1 cellular context compared by ENCODE assay signal in the genomic region with DNA sequence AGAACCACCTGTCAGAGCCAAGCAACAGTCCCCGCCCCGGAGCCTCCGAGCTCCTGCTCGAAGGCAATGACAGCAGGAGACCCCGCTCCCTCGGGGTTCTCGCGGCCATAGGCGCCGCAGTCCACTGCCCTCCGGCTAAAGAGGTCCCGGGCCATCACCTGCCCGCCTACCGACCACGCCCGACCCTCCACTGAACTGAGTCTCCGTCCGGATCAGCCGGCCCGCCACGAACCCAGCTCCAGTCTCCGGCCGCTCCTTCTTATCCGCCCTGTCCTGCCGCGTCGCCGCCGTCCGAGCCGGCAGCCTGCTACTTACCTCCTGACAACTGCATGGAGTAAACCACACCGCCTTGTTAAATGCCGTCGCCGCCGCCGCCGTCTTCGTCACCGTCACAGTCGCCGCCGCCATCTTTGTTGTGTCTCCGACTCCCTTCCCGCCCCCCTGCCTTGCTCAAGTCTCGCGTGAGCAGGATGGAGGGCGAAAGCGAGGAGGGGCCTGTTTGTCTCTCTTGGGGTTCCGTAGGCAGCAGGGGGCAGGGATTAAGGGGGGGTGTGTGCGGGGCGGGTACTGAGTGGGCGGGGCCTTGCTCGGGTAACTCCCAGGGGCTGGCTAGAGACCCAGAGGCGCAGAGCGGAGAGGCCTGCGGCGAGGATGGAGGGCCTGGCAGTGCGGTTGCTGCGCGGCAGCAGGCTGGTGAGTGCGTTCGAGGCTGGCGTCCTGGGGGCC.
A peak's percentile ranks its signal among the peaks of the same experiment; 100 is the strongest.
TF ChIP-seq lines count a peak whose summit lies in the region.

Gene ACADSB (plus strand): TSS at position 628 of the 726 bp plus-strand sequence. CDS start 24 bp downstream, at position 652.
Gene IKZF5 (minus strand): TSS at position 417 of the 726 bp plus-strand sequence. CDS start 10,170 bp downstream, outside the sequence.

TF ChIP-seq in HepG2, 621 proteins besides CTCF, POLR2A, EP300 and RAD21 (continued from another document and continues in another):
- TF ChIP-seq FOXO4 (CRISPR knock-in tag; conservative IDR thresholded peaks at IDR 0.05) (0 out of 2 replicates have a peak, but pooled peaks have one; percentile 49), TFE3 (CRISPR knock-in tag; IDR thresholded peaks at IDR 0.05) (peak; percentile 36; the same call in 1 of the 2 replicates), PAWR (CRISPR knock-in tag; IDR thresholded peaks at IDR 0.05; ENCODE audit: borderline replicate concordance) (0 out of 2 replicates have a peak, but pooled peaks have one; percentile 37), GPN1 (CRISPR knock-in tag; IDR thresholded peaks at IDR 0.05; ENCODE audit: borderline replicate concordance) (peak; percentile 13; the same call in 1 of the 2 replicates), KAT8 (CRISPR knock-in tag; IDR thresholded peaks at IDR 0.05) (peak; percentile 82), CEBPG (CRISPR knock-in tag; IDR thresholded peaks at IDR 0.05) (peak; percentile 39), SIN3B (IDR thresholded peaks at IDR 0.05; ENCODE audit: low read length) (peak; percentile 67; the same call in 1 of the 2 replicates), SMAD1 (CRISPR knock-in tag; IDR thresholded peaks at IDR 0.05; ENCODE audit: borderline replicate concordance, low read depth) (peak; percentile 78; the same call in 1 of the 2 replicates), HNF4A (CRISPR knock-in tag; IDR thresholded peaks at IDR 0.05) (peak; percentile 18; the same call in 1 of the 2 replicates), JUNB (CRISPR knock-in tag; IDR thresholded peaks at IDR 0.05; ENCODE audit: borderline replicate concordance) (0 out of 2 replicates have a peak, but pooled peaks have one; percentile 18), CBFB (CRISPR knock-in tag; IDR thresholded peaks at IDR 0.05) (no peak), ZNF572 (CRISPR knock-in tag; IDR thresholded peaks at IDR 0.05) (peak; percentile 73), FOXA1 (IDR thresholded peaks at IDR 0.05) (no peak), FOXA1 (CRISPR knock-in tag; IDR thresholded peaks at IDR 0.05) (no peak; the same call in 1 of the 2 replicates), ZNF772 (CRISPR knock-in tag; IDR thresholded peaks at IDR 0.05) (0 out of 2 replicates have a peak, but pooled peaks have one; percentile 8), HDAC2 (CRISPR knock-in tag; IDR thresholded peaks at IDR 0.05) (peak; percentile 27; the same call in 1 of the 2 replicates), ZNF501 (CRISPR knock-in tag; IDR thresholded peaks at IDR 0.05) (peak; percentile 70; the same call in 1 of the 2 replicates), ZMAT3 (CRISPR knock-in tag; conservative IDR thresholded peaks at IDR 0.05) (peak; percentile 81; the same call in 1 of the 2 replicates), ZSCAN25 (CRISPR knock-in tag; IDR thresholded peaks at IDR 0.05) (peak; percentile 66; the same call in 1 of the 2 replicates), ZNF720 (CRISPR knock-in tag; IDR thresholded peaks at IDR 0.05) (no peak), TARDBP (CRISPR knock-in tag; IDR thresholded peaks at IDR 0.05) (peak; percentile 76; the same call in 1 of the 2 replicates), TFDP1 (CRISPR knock-in tag; IDR thresholded peaks at IDR 0.05; ENCODE audit: borderline replicate concordance) (peak; percentile 82), REPIN1 (CRISPR knock-in tag; IDR thresholded peaks at IDR 0.05; ENCODE audit: borderline replicate concordance, low read depth) (peak; percentile 40; the same call in 1 of the 2 replicates), BORCS8-MEF2B (CRISPR knock-in tag; IDR thresholded peaks at IDR 0.05) (peak; percentile 56), PITX1 (CRISPR knock-in tag; IDR thresholded peaks at IDR 0.05) (peak; percentile 94), POLR2AphosphoS5 (IDR thresholded peaks at IDR 0.05; ENCODE audit: low read depth, low read length) (peak; percentile 99), ZSCAN29 (CRISPR knock-in tag; conservative IDR thresholded peaks at IDR 0.05) (no peak), SIN3A (IDR thresholded peaks at IDR 0.05; ENCODE audit: borderline replicate concordance, low read depth, low read length) (peak; percentile 92; the same call in 1 of the 2 replicates), ZFYVE20 (CRISPR knock-in tag; IDR thresholded peaks at IDR 0.05; ENCODE audit: borderline replicate concordance, low read depth) (no peak), ZC3H13 (CRISPR knock-in tag; IDR thresholded peaks at IDR 0.05) (peak; percentile 75; the same call in 1 of the 2 replicates), GATA4 (IDR thresholded peaks at IDR 0.05; ENCODE audit: borderline replicate concordance, low read depth) (peak; percentile 62; the same call in 1 of the 2 replicates), ZNF75D (CRISPR knock-in tag; IDR thresholded peaks at IDR 0.05; ENCODE audit: borderline replicate concordance) (no peak), DNMT1 (CRISPR knock-in tag; IDR thresholded peaks at IDR 0.05) (0 out of 2 replicates have a peak, but pooled peaks have one; percentile 15)
- TF ChIP-seq, protein P1, sequence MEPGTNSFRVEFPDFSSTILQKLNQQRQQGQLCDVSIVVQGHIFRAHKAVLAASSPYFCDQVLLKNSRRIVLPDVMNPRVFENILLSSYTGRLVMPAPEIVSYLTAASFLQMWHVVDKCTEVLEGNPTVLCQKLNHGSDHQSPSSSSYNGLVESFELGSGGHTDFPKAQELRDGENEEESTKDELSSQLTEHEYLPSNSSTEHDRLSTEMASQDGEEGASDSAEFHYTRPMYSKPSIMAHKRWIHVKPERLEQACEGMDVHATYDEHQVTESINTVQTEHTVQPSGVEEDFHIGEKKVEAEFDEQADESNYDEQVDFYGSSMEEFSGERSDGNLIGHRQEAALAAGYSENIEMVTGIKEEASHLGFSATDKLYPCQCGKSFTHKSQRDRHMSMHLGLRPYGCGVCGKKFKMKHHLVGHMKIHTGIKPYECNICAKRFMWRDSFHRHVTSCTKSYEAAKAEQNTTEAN (CRISPR knock-in tag; conservative IDR thresholded peaks at IDR 0.05), result 0 out of 2 replicates have a peak, but pooled peaks have one; percentile 11
- TF ChIP-seq, protein P2, sequence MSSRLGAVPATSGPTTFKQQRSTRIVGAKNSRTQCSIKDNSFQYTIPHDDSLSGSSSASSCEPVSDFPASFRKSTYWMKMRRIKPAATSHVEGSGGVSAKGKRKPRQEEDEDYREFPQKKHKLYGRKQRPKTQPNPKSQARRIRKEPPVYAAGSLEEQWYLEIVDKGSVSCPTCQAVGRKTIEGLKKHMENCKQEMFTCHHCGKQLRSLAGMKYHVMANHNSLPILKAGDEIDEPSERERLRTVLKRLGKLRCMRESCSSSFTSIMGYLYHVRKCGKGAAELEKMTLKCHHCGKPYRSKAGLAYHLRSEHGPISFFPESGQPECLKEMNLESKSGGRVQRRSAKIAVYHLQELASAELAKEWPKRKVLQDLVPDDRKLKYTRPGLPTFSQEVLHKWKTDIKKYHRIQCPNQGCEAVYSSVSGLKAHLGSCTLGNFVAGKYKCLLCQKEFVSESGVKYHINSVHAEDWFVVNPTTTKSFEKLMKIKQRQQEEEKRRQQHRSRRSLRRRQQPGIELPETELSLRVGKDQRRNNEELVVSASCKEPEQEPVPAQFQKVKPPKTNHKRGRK (CRISPR knock-in tag; IDR thresholded peaks at IDR 0.05), result no peak
- TF ChIP-seq, protein P3, sequence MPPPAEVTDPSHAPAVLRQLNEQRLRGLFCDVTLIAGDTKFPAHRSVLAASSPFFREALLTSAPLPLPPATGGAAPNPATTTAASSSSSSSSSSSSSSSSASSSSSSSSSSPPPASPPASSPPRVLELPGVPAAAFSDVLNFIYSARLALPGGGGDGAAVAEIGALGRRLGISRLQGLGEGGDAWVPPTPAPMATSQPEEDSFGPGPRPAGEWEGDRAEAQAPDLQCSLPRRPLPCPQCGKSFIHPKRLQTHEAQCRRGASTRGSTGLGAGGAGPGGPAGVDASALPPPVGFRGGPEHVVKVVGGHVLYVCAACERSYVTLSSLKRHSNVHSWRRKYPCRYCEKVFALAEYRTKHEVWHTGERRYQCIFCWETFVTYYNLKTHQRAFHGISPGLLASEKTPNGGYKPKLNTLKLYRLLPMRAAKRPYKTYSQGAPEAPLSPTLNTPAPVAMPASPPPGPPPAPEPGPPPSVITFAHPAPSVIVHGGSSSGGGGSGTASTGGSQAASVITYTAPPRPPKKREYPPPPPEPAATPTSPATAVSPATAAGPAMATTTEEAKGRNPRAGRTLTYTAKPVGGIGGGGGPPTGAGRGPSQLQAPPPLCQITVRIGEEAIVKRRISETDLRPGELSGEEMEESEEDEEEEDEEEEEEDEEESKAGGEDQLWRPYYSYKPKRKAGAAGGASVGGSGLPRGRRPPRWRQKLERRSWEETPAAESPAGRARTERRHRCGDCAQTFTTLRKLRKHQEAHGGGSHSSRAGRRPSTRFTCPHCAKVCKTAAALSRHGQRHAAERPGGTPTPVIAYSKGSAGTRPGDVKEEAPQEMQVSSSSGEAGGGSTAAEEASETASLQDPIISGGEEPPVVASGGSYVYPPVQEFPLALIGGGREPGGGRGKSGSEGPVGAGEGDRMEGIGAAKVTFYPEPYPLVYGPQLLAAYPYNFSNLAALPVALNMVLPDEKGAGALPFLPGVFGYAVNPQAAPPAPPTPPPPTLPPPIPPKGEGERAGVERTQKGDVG (CRISPR knock-in tag; IDR thresholded peaks at IDR 0.05; ENCODE audit: borderline replicate concordance), result no peak
- TF ChIP-seq, protein P4, sequence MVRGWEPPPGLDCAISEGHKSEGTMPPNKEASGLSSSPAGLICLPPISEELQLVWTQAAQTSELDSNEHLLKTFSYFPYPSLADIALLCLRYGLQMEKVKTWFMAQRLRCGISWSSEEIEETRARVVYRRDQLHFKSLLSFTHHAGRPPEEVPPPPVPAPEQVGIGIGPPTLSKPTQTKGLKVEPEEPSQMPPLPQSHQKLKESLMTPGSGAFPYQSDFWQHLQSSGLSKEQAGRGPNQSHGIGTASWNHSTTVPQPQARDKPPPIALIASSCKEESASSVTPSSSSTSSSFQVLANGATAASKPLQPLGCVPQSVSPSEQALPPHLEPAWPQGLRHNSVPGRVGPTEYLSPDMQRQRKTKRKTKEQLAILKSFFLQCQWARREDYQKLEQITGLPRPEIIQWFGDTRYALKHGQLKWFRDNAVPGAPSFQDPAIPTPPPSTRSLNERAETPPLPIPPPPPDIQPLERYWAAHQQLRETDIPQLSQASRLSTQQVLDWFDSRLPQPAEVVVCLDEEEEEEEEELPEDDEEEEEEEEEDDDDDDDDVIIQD (CRISPR knock-in tag; IDR thresholded peaks at IDR 0.05; ENCODE audit: low read depth), result peak; percentile 57; the same call in 1 of the 2 replicates
- TF ChIP-seq, protein P5, sequence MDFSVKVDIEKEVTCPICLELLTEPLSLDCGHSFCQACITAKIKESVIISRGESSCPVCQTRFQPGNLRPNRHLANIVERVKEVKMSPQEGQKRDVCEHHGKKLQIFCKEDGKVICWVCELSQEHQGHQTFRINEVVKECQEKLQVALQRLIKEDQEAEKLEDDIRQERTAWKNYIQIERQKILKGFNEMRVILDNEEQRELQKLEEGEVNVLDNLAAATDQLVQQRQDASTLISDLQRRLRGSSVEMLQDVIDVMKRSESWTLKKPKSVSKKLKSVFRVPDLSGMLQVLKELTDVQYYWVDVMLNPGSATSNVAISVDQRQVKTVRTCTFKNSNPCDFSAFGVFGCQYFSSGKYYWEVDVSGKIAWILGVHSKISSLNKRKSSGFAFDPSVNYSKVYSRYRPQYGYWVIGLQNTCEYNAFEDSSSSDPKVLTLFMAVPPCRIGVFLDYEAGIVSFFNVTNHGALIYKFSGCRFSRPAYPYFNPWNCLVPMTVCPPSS (IDR thresholded peaks at IDR 0.05), result no peak
- TF ChIP-seq, protein P6, sequence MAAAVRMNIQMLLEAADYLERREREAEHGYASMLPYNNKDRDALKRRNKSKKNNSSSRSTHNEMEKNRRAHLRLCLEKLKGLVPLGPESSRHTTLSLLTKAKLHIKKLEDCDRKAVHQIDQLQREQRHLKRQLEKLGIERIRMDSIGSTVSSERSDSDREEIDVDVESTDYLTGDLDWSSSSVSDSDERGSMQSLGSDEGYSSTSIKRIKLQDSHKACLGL (CRISPR knock-in tag; IDR thresholded peaks at IDR 0.05), result peak; percentile 65; the same call in 1 of the 2 replicates
- TF ChIP-seq, protein P7, sequence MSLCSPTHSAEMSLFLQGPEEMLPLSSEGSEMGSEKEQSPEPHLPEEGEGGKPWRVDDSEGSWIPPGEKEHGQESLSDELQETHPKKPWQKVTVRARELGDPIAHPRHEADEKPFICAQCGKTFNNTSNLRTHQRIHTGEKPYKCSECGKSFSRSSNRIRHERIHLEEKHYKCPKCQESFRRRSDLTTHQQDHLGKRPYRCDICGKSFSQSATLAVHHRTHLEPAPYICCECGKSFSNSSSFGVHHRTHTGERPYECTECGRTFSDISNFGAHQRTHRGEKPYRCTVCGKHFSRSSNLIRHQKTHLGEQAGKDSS (CRISPR knock-in tag; IDR thresholded peaks at IDR 0.05; ENCODE audit: borderline replicate concordance, low read depth), result peak; percentile 69; the same call in 1 of the 2 replicates
- TF ChIP-seq, protein P8, sequence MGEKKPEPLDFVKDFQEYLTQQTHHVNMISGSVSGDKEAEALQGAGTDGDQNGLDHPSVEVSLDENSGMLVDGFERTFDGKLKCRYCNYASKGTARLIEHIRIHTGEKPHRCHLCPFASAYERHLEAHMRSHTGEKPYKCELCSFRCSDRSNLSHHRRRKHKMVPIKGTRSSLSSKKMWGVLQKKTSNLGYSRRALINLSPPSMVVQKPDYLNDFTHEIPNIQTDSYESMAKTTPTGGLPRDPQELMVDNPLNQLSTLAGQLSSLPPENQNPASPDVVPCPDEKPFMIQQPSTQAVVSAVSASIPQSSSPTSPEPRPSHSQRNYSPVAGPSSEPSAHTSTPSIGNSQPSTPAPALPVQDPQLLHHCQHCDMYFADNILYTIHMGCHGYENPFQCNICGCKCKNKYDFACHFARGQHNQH (CRISPR knock-in tag; IDR thresholded peaks at IDR 0.05), result no peak; the same call in none of the 2 replicates
